ENCODE assay signal across 9 cellular contexts in genomic region chr10:688287-688620, GRCh38. TPM values are rescaled to one million over a fixed set of nuclear protein-coding genes. Genes with fewer than 3 reads are reported as not detected.
DNase-seq lines count a peak whose midpoint lies in the region; ATAC-seq and TF ChIP-seq lines count a peak whose summit lies in the region.
"Had no signal": no experiment of that assay in that cellular context is flagged by ENCODE, and none has a peak within 500 bp of the region (broad histone marks: within the 10 kb centered on the region; RNA-seq: fewer than 3 reads in every experiment).

No MANE protein-coding gene starts in this region.

- no peak for TF ChIP-seq POLR2A in tibial nerve (IDR thresholded peaks at IDR 0.05)

- H2BK120ac ChIP-seq in mesenchymal stem cell (ENCODE audit: low read depth, low read length) = no peak overlapping the region

- H2BK12ac ChIP-seq in mesenchymal stem cell (ENCODE audit: low read length in 2 of 2) = peak overlapping the region in 1 of 2 experiments; percentile 15

- H3K4me1 ChIP-seq in SK-N-SH (ENCODE audit: control insufficient read depth in 1 of 2, insufficient read depth in 2 of 2, low read depth in 1 of 2, low read length in 1 of 2) (peaks cover 0 to 23% of the 10 kb centered on the region in 2 experiments; a peak in 1 of 4 replicates), duodenal mucosa (ENCODE audit: control insufficient read depth in 1 of 2, insufficient read depth in 2 of 2, low read length in 2 of 2) (peaks cover 6 to 9% of the 10 kb centered on the region in 2 donors), mesenchymal stem cell (ENCODE audit: control insufficient read depth, insufficient read depth, low read depth, low read length) (peaks cover 37% of the 10 kb centered on the region), tibial nerve (peaks cover 0 to 49% (median 19%) of the 10 kb centered on the region in 4 donors)

- H3K27ac ChIP-seq in SK-N-SH (ENCODE audit: low read depth in 2 of 2, low read length in 1 of 2) = no peak overlapping the region
- H3K27ac ChIP-seq in duodenal mucosa (ENCODE audit: low read depth, low read length) = no peak overlapping the region
- H3K27ac ChIP-seq in mesenchymal stem cell (ENCODE audit: low read length, poor library complexity, severe bottlenecking) = no peak overlapping the region
- H3K27ac ChIP-seq in tibial nerve = peak overlapping the region; percentile 87 to 98 (median 92)

- no peak overlapping the region for H2AFZ ChIP-seq in SK-N-SH (ENCODE audit: low read depth)
- H2AFZ ChIP-seq in mesenchymal stem cell (ENCODE audit: low read depth, low read length) = no peak overlapping the region

- CTCF ChIA-PET in SK-N-SH (lab: Yijun Ruan, JAX) = interaction anchor here (0.9 kb wide), 1 partner anchor 177 kb away, joined by 4 read pairs; no protein-coding TSS in a partner anchor

- 17% methylated on average over 11 of the region's 11 CpGs for WGBS in SK-N-SH (ENCODE audit: low lambda C conversion rate)
- 29% methylated on average over 10 of the region's 11 CpGs for WGBS in mesenchymal stem cell
- WGBS in tibial nerve, 2 donors = 8 to 16% methylated on average over 11 of the region's 11 CpGs

- H3K23ac ChIP-seq in mesenchymal stem cell (ENCODE audit: low read length in 2 of 2) = no peak overlapping the region

- no peak overlapping the region for H4K8ac ChIP-seq in mesenchymal stem cell (ENCODE audit: low read length)

- TF ChIP-seq EP300 in SK-N-SH (IDR thresholded peaks at IDR 0.05; ENCODE audit: borderline replicate concordance in 1 of 2, low read depth in 1 of 2, low read length in 1 of 2) (no peak), tibial nerve (IDR thresholded peaks at IDR 0.05) (no peak)

- H3K9ac ChIP-seq in SK-N-SH (peak overlapping the region; percentile 84; the same call in 1 of the 2 replicates), duodenal mucosa (ENCODE audit: low read depth in 1 of 2, low read length in 2 of 2) (peak overlapping the region; percentile 63 to 70), mesenchymal stem cell (ENCODE audit: low read length) (peak overlapping the region; percentile 90)

- H3K9me2 ChIP-seq in SK-N-SH = no peaks in the 10 kb centered on the region

- no peak overlapping the region for H4K91ac ChIP-seq in mesenchymal stem cell (ENCODE audit: low read length)

- peaks cover 4% of the 10 kb centered on the region for H3K79me1 ChIP-seq in mesenchymal stem cell (replicated peaks; ENCODE audit: low read length, poor library complexity, severe bottlenecking)

- H3K9me3 ChIP-seq in SK-N-SH (no peaks in the 10 kb centered on the region), duodenal mucosa (ENCODE audit: control insufficient read depth in 1 of 2, low read length in 2 of 2) (no peaks in the 10 kb centered on the region), mesenchymal stem cell (ENCODE audit: control insufficient read depth, low read length) (no peaks in the 10 kb centered on the region), tibial nerve (no peaks in the 10 kb centered on the region)

- DNase-seq in SK-N-SH = no peak
- DNase-seq in mesenchymal stem cell = peak; percentile 23
- DNase-seq in tibial nerve (ENCODE audit: low spot score in 2 of 2) = no peak
- DNase-seq in NCI-H524 (lab: John Stamatoyannopoulos, UW) = no peak
- DNase-seq in NCI-H345 (lab: John Stamatoyannopoulos, UW) = no peak
- DNase-seq in T-helper 1 cell = no peak

- no peak overlapping the region for H2AK5ac ChIP-seq in mesenchymal stem cell (ENCODE audit: low read length, severe bottlenecking)

- peak overlapping the region; percentile 83 to 91 for H3K4me3 ChIP-seq in SK-N-SH (ENCODE audit: low read depth in 2 of 2, low read length in 1 of 2)
- H3K4me3 ChIP-seq in duodenal mucosa (ENCODE audit: low read depth in 1 of 2, low read length in 2 of 2) = peak overlapping the region; percentile 71 to 73
- H3K4me3 ChIP-seq in mesenchymal stem cell (ENCODE audit: insufficient read depth in 1 of 2, low read depth in 1 of 2, low read length in 2 of 2) = peak overlapping the region; percentile 90 to 97
- H3K4me3 ChIP-seq in tibial nerve = peak overlapping the region; percentile 69 to 92 (median 89)
- H3K4me3 ChIP-seq: K562 had no signal

- peaks cover 54% of the 10 kb centered on the region for H3K79me2 ChIP-seq in SK-N-SH (ENCODE audit: insufficient read depth)

- peaks cover 14% of the 10 kb centered on the region for H3F3A ChIP-seq in SK-N-SH (replicated peaks; ENCODE audit: insufficient read depth)

- H3K4ac ChIP-seq in mesenchymal stem cell (ENCODE audit: low read depth in 1 of 2, low read length in 2 of 2) = no peak overlapping the region

- H3K36me3 ChIP-seq in SK-N-SH (replicated peaks in 1 of 2; ENCODE audit: control insufficient read depth in 1 of 2, insufficient read depth in 2 of 2, low read length in 1 of 2) = no peaks in the 10 kb centered on the region
- H3K36me3 ChIP-seq in duodenal mucosa (ENCODE audit: control insufficient read depth in 1 of 2, insufficient read depth in 2 of 2, low read length in 2 of 2) = no peaks in the 10 kb centered on the region
- H3K36me3 ChIP-seq in mesenchymal stem cell (ENCODE audit: control insufficient read depth in 1 of 2, insufficient read depth in 2 of 2, low read depth in 1 of 2, low read length in 2 of 2) = peaks cover 0 to 6% of the 10 kb centered on the region in 2 experiments
- no peaks in the 10 kb centered on the region for H3K36me3 ChIP-seq in tibial nerve

- peak overlapping the region; percentile 90 for H3K4me2 ChIP-seq in SK-N-SH
- peak overlapping the region; percentile 82 for H3K4me2 ChIP-seq in mesenchymal stem cell (ENCODE audit: low read length, poor library complexity, severe bottlenecking)

- POLR2A ChIA-PET in SK-N-SH (lab: Yijun Ruan, JAX) = no interaction called here

- H2BK15ac ChIP-seq in mesenchymal stem cell (ENCODE audit: low read depth, poor library complexity, severe bottlenecking) = no peak overlapping the region

- H3K18ac ChIP-seq in mesenchymal stem cell (ENCODE audit: low read depth in 1 of 2, low read length in 2 of 2) = no peak overlapping the region

- H4K20me1 ChIP-seq in SK-N-SH (ENCODE audit: insufficient read depth) = peaks cover 11% of the 10 kb centered on the region

- TF ChIP-seq RAD21 in SK-N-SH (IDR thresholded peaks at IDR 0.05; ENCODE audit: low read length) = no peak

- TF ChIP-seq CTCF in SK-N-SH (IDR thresholded peaks at IDR 0.05) (no peak), tibial nerve (IDR thresholded peaks at IDR 0.05) (no peak)

- no peak for ATAC-seq in SK-N-SH treated with all-trans-retinoic acid at 6 μM for 48 hours
- ATAC-seq: K562 had no signal

- H3K27me3 ChIP-seq in SK-N-SH (ENCODE audit: insufficient read depth) (no peaks in the 10 kb centered on the region), duodenal mucosa (ENCODE audit: control insufficient read depth in 1 of 2, insufficient read depth in 2 of 2, low read length in 2 of 2) (no peaks in the 10 kb centered on the region), mesenchymal stem cell (ENCODE audit: control insufficient read depth in 1 of 2, insufficient read depth in 1 of 2, low read length in 2 of 2) (peaks cover 0 to 4% of the 10 kb centered on the region in 2 experiments), tibial nerve (no peaks in the 10 kb centered on the region)

- H2BK5ac ChIP-seq in mesenchymal stem cell (ENCODE audit: low read depth, low read length, poor library complexity, severe bottlenecking) = no peak overlapping the region

- H3K14ac ChIP-seq in mesenchymal stem cell (ENCODE audit: low read length in 2 of 2) = peak overlapping the region in 1 of 2 experiments; percentile 63

TF ChIP-seq in SK-N-SH, 30 proteins besides CTCF, POLR2A, EP300 and RAD21 (continues in another document):
- TF ChIP-seq RFX5 (IDR thresholded peaks at IDR 0.05; ENCODE audit: low read length) (no peak), MXI1 (IDR thresholded peaks at IDR 0.05; ENCODE audit: low read depth, low read length) (no peak), MAX (IDR thresholded peaks at IDR 0.05; ENCODE audit: low read depth) (no peak), ELF1 (IDR thresholded peaks at IDR 0.05) (no peak), SIN3A (IDR thresholded peaks at IDR 0.05; ENCODE audit: borderline replicate concordance, low read depth, low read length) (no peak), USF1 (IDR thresholded peaks at IDR 0.05; ENCODE audit: borderline replicate concordance, low read depth) (no peak), MEF2A (IDR thresholded peaks at IDR 0.05; ENCODE audit: borderline replicate concordance, low read depth) (no peak)

TF ChIP-seq in SK-N-SH treated with all-trans-retinoic acid at 6 μM for 48 hours, 23 proteins besides CTCF, POLR2A, EP300 and RAD21 (continues in another document):
- TF ChIP-seq TCF4 (CRISPR knock-in tag; IDR thresholded peaks at IDR 0.05; ENCODE audit: borderline replicate concordance) (no peak), GLIS3 (CRISPR knock-in tag; IDR thresholded peaks at IDR 0.05) (no peak), BACH2 (CRISPR knock-in tag; IDR thresholded peaks at IDR 0.05; ENCODE audit: borderline replicate concordance) (no peak), TSHZ2 (CRISPR knock-in tag; IDR thresholded peaks at IDR 0.05) (no peak), ZNF8 (CRISPR knock-in tag; IDR thresholded peaks at IDR 0.05) (no peak)

RNA-seq across cellular contexts. Expression of gene DIP2C, which starts 1.2 kb away (rescaled TPM):
- 6.2 and 8.7 TPM in 2 replicates for polyA plus RNA-seq in SK-N-SH (2012; rRNA removed)
- polyA plus RNA-seq in SK-N-SH (2012; cell fraction: cytosol; rRNA removed) = 7.2 and 8.9 TPM in 2 replicates
- polyA plus RNA-seq in SK-N-SH (2012; cell fraction: nucleus; rRNA removed) = 14.0 and 14.5 TPM in 2 replicates
- polyA plus RNA-seq in mesenchymal stem cell (2013, experiment 1 of 2) = 11.6 TPM
- polyA plus RNA-seq in mesenchymal stem cell (2013, experiment 2 of 2) = 11.2 TPM
- total RNA-seq in tibial nerve = 10 to 100 TPM; 31.4 to 46.5 (median 36.0) TPM
- total RNA-seq: K562 had no signal

Comparison
In these comparisons a context has a peak if more than half of its experiments do, and no peak if none do; other contexts are left out.
1. H3K27ac ChIP-seq: peak in tibial nerve (4 of 4); none in SK-N-SH (0 of 2), duodenal mucosa (single experiment) and mesenchymal stem cell (single experiment).
2. Peak in every context shown above with its lines, with median percentiles within 50 percentile points of each other: H3K4me3 ChIP-seq and H3K9ac ChIP-seq.